In genomic region chr6:87623248-87623647, GRCh38 we compare ENCODE assay signal across 13 cellular contexts. TPM values are rescaled to one million over a fixed set of nuclear protein-coding genes. Genes with fewer than 3 reads are reported as not detected.
DNase-seq lines count a peak whose midpoint lies in the region; ATAC-seq, FAIRE-seq and TF ChIP-seq lines count a peak whose summit lies in the region.
"Had no signal": no experiment of that assay in that cellular context is flagged by ENCODE, and none has a peak within 500 bp of the region (broad histone marks: within the 10 kb centered on the region; RNA-seq: fewer than 3 reads in every experiment).

No MANE protein-coding gene starts in this region.

- peak overlapping the region; percentile 76 for H3K27ac Mint-ChIP-seq in T-helper 2 cell treated with Interferon-gamma antibody and Interleukin-4, amounts not matched to agents 5 μg/mL and 100 μg/mL, for 36 hours
- no peak overlapping the region for H3K27ac Mint-ChIP-seq in activated CD8-positive, alpha-beta T cell treated with anti-CD3 and anti-CD28 coated beads for 36 hours
- H3K27ac Mint-ChIP-seq: activated T-cell treated with anti-CD3 and anti-CD28 coated beads, Interleukin-2, amount 50 U/mL, for 72 hours; naive thymus-derived CD8-positive, alpha-beta T cell had no signal

- FAIRE-seq in GM19239 (lab: Jason Lieb, UNC) = peak; percentile 31
- FAIRE-seq: TTC549 had no signal

- POLR2A ChIA-PET in activated CD8-positive, alpha-beta T cell treated with anti-CD3 and anti-CD28 coated beads for 36 hours (lab: Charles Lee) = no interaction called here

- peaks cover 18% of the 10 kb centered on the region for H3K4me1 Mint-ChIP-seq in T-helper 2 cell treated with Interferon-gamma antibody and Interleukin-4, amounts not matched to agents 5 μg/mL and 100 μg/mL, for 36 hours (ENCODE audit: low read depth)
- H3K4me1 Mint-ChIP-seq in activated CD8-positive, alpha-beta T cell treated with anti-CD3 and anti-CD28 coated beads for 36 hours (ENCODE audit: low read depth) = no peaks in the 10 kb centered on the region
- H3K4me1 Mint-ChIP-seq: naive thymus-derived CD8-positive, alpha-beta T cell had no signal

- ATAC-seq in GM18502 (IDR thresholded peaks at IDR 0.05; ENCODE audit: poor library complexity, unreplicated experiment) = no peak
- no peak for ATAC-seq in activated CD8-positive, alpha-beta T cell treated with anti-CD3 and anti-CD28 coated beads for 36 hours
- ATAC-seq: activated T-cell treated with anti-CD3 and anti-CD28 coated beads, Interleukin-2, amount 50 U/mL, for 72 hours; left colon; naive thymus-derived CD8-positive, alpha-beta T cell had no signal

- no peaks in the 10 kb centered on the region for H3K9me3 Mint-ChIP-seq in T-helper 2 cell treated with Interferon-gamma antibody and Interleukin-4, amounts not matched to agents 5 μg/mL and 100 μg/mL, for 36 hours
- no peaks in the 10 kb centered on the region for H3K9me3 Mint-ChIP-seq in activated CD8-positive, alpha-beta T cell treated with anti-CD3 and anti-CD28 coated beads for 36 hours
- H3K9me3 Mint-ChIP-seq: activated T-cell treated with anti-CD3 and anti-CD28 coated beads, Interleukin-2, amount 50 U/mL, for 72 hours; naive thymus-derived CD8-positive, alpha-beta T cell had no signal

- H3K4me3 ChIP-seq in epithelial cell of esophagus (ENCODE audit: low read length) = no peak overlapping the region
- H3K4me3 ChIP-seq: BLaER1 had no signal

- CTCF ChIA-PET in activated CD8-positive, alpha-beta T cell treated with anti-CD3 and anti-CD28 coated beads for 36 hours (lab: Charles Lee) = no interaction called here

- DNase-seq in GM19239 (ENCODE audit: insufficient read length, low spot score) (no peak), epithelial cell of esophagus (ENCODE audit: low read depth) (peak; percentile 18), non-pigmented ciliary epithelial cell (ENCODE audit: low read depth) (peak; percentile 40), DMS153 (lab: John Stamatoyannopoulos, UW) (no peak)
- DNase-seq in T-helper 2 cell treated with Interferon-gamma antibody and Interleukin-4, amounts not matched to agents 5 μg/mL and 100 μg/mL, for 36 hours (ENCODE audit: low spot score) = no peak
- no peak for DNase-seq in activated CD8-positive, alpha-beta T cell treated with anti-CD3 and anti-CD28 coated beads for 36 hours
- DNase-seq: activated CD4-positive, alpha-beta T cell treated with anti-CD3 and anti-CD28 coated beads, Interleukin-2, amount 50 U/mL, for 4 hours; activated T-cell treated with anti-CD3 and anti-CD28 coated beads, Interleukin-2, amount 50 U/mL, for 72 hours; left colon; naive thymus-derived CD8-positive, alpha-beta T cell had no signal

- intact Hi-C loops in activated CD8-positive, alpha-beta T cell treated with anti-CD3 and anti-CD28 coated beads for 36 hours (cut with micrococcal nuclease) = no loop called here

- H3K4me3 Mint-ChIP-seq in T-helper 2 cell treated with Interferon-gamma antibody and Interleukin-4, amounts not matched to agents 5 μg/mL and 100 μg/mL, for 36 hours = no peak overlapping the region
- H3K4me3 Mint-ChIP-seq in activated CD8-positive, alpha-beta T cell treated with anti-CD3 and anti-CD28 coated beads for 36 hours = no peak overlapping the region
- H3K4me3 Mint-ChIP-seq: activated T-cell treated with anti-CD3 and anti-CD28 coated beads, Interleukin-2, amount 50 U/mL, for 72 hours; naive thymus-derived CD8-positive, alpha-beta T cell had no signal

- TF ChIP-seq CTCF in epithelial cell of esophagus (IDR thresholded peaks at IDR 0.05; ENCODE audit: insufficient read depth, low read depth, low read length, missing control alignments) = no peak
- no peak for TF ChIP-seq CTCF in activated CD8-positive, alpha-beta T cell treated with anti-CD3 and anti-CD28 coated beads for 36 hours (IDR thresholded peaks at IDR 0.05)

- H3K27me3 Mint-ChIP-seq in T-helper 2 cell treated with Interferon-gamma antibody and Interleukin-4, amounts not matched to agents 5 μg/mL and 100 μg/mL, for 36 hours (ENCODE audit: low read depth) = no peaks in the 10 kb centered on the region
- no peaks in the 10 kb centered on the region for H3K27me3 Mint-ChIP-seq in activated CD8-positive, alpha-beta T cell treated with anti-CD3 and anti-CD28 coated beads for 36 hours
- H3K27me3 Mint-ChIP-seq: naive thymus-derived CD8-positive, alpha-beta T cell had no signal

- peaks cover 32% of the 10 kb centered on the region for H3K36me3 Mint-ChIP-seq in T-helper 2 cell treated with Interferon-gamma antibody and Interleukin-4, amounts not matched to agents 5 μg/mL and 100 μg/mL, for 36 hours (ENCODE audit: low read depth)
- H3K36me3 Mint-ChIP-seq in activated CD8-positive, alpha-beta T cell treated with anti-CD3 and anti-CD28 coated beads for 36 hours (ENCODE audit: low read depth) = peaks cover 41% of the 10 kb centered on the region

RNA-seq across cellular contexts. Expression of gene ORC3, which starts 33.3 kb away (rescaled TPM):
- total RNA-seq in activated CD8-positive, alpha-beta T cell treated with anti-CD3 and anti-CD28 coated beads for 36 hours = 10 to 100 TPM; 35.8 to 36.6 TPM

RNA-seq across cellular contexts. Expression of gene RARS2, which starts 33.5 kb away (rescaled TPM):
- 10 to 100 TPM; 17.4 to 20.4 TPM for total RNA-seq in activated CD8-positive, alpha-beta T cell treated with anti-CD3 and anti-CD28 coated beads for 36 hours

Comparison
In these comparisons a context has a peak if more than half of its experiments do, and no peak if none do; other contexts are left out.
1. DNase-seq: peak in epithelial cell of esophagus (single experiment) and non-pigmented ciliary epithelial cell (single experiment); none in GM19239 (single experiment), T-helper 2 cell treated with Interferon-gamma antibody and Interleukin-4, amounts not matched to agents 5 μg/mL and 100 μg/mL, for 36 hours (single experiment), DMS153 (single experiment) and activated CD8-positive, alpha-beta T cell treated with anti-CD3 and anti-CD28 coated beads for 36 hours (single experiment).